Comparison of ENCODE assay signal across 14 cellular contexts in the genomic region with DNA sequence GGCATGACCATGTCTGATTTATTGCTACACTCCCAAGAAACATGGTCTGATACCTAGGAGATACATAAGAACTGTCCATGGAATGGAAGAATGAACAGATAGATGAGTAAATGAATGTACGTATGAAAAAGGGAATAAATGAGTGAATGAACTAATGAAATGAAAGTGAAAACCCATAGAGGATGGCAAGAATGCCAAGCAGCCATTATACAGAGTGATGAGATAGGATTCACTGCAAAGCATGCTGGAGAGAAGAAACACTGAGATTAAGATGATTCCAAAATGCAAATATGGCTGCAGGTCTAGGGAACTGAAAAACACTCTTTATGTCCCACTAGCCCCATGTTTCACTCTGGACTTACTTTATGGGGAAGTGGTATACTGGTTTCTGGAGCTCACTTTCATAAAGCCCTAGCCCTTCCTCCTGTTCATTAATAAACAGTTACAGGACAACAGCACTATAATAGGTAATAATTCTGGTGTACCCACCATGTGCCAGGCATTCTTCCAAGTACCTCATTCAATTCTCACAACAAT.
DNase-seq lines count a peak whose midpoint lies in the region; ATAC-seq and TF ChIP-seq lines count a peak whose summit lies in the region.
"Had no signal": no experiment of that assay in that cellular context is flagged by ENCODE, and none has a peak within 500 bp of the region (broad histone marks: within the 10 kb centered on the region; RNA-seq: fewer than 3 reads in every experiment).

No MANE protein-coding gene starts in this region.

- H3K4me1 ChIP-seq in endodermal cell (ENCODE audit: control insufficient read depth, insufficient read depth, low read length), result no peaks in the 10 kb centered on the region
- H3K4me1 ChIP-seq: suprapubic skin had no signal

- H3K9ac ChIP-seq in endodermal cell (ENCODE audit: extremely low read depth, low read length, poor library complexity, severe bottlenecking), result no peak overlapping the region

- no peaks in the 10 kb centered on the region; the same call in 1 of the 2 replicates for H3K9me3 Mint-ChIP-seq in WTC11
- no peaks in the 10 kb centered on the region for H3K9me3 Mint-ChIP-seq in endodermal cell

- H3K36me3 ChIP-seq in GM06990 (ENCODE audit: control insufficient read depth, insufficient read depth, low read length) (no peaks in the 10 kb centered on the region), endodermal cell (ENCODE audit: control insufficient read depth, insufficient read depth, low read length) (no peaks in the 10 kb centered on the region)
- H3K36me3 ChIP-seq: suprapubic skin had no signal

- H3K36me3 Mint-ChIP-seq in WTC11, result no peaks in the 10 kb centered on the region
- no peaks in the 10 kb centered on the region for H3K36me3 Mint-ChIP-seq in endodermal cell (ENCODE audit: low read depth)

- CTCF ChIA-PET in WTC11 (lab: Charles Lee), result no interaction called here

- no peaks in the 10 kb centered on the region for H3K27me3 Mint-ChIP-seq in WTC11 (ENCODE audit: low read depth)
- H3K27me3 Mint-ChIP-seq in endodermal cell (ENCODE audit: insufficient read depth), result peaks cover 15% of the 10 kb centered on the region

- H3K4me3 Mint-ChIP-seq in WTC11, result no peak overlapping the region
- H3K4me3 Mint-ChIP-seq in endodermal cell, result no peak overlapping the region

- 89 to 100% methylated on average over 1 of the region's 1 CpG for WGBS in endodermal cell (ENCODE audit: insufficient coverage in 1 of 2, insufficient read length in 1 of 2), 2 experiments
- WGBS in lower leg skin, 2 donors, result 48 to 91% methylated on average over 1 of the region's 1 CpG

- TF ChIP-seq POLR2A in lower leg skin (IDR thresholded peaks at IDR 0.05), result no peak

- H3K27ac Mint-ChIP-seq in WTC11, result no peak overlapping the region
- H3K27ac Mint-ChIP-seq in endodermal cell, result no peak overlapping the region

- H3K4me1 Mint-ChIP-seq in WTC11, result no peaks in the 10 kb centered on the region
- H3K4me1 Mint-ChIP-seq in endodermal cell, result no peaks in the 10 kb centered on the region

- H3K27me3 ChIP-seq in GM06990 (replicated peaks; ENCODE audit: control insufficient read depth, insufficient read depth, low read length) (no peaks in the 10 kb centered on the region), endodermal cell (ENCODE audit: control insufficient read depth, insufficient read depth, low read length, poor library complexity, severe bottlenecking) (peaks cover 30% of the 10 kb centered on the region)

- intact Hi-C loops in lower leg skin (cut with DNase I; ENCODE audit: low total_unique reads), result no loop called here

- H3K4me3 ChIP-seq in GM06990 (replicated peaks; ENCODE audit: low read depth, low read length), result no peak overlapping the region
- no peak overlapping the region for H3K4me3 ChIP-seq in endodermal cell (ENCODE audit: low read length)
- no peak overlapping the region for H3K4me3 ChIP-seq in lower leg skin (ENCODE audit: low read depth, poor library complexity, severe bottlenecking)
- H3K4me3 ChIP-seq: suprapubic skin had no signal

- ATAC-seq in GM19328 (IDR thresholded peaks at IDR 0.05; ENCODE audit: unreplicated experiment) (peak; percentile 71), HG02610 (IDR thresholded peaks at IDR 0.05; ENCODE audit: unreplicated experiment) (peak; percentile 57), HG03378 (IDR thresholded peaks at IDR 0.05; ENCODE audit: unreplicated experiment) (peak; percentile 65), WTC11 (no peak)
- ATAC-seq: Right ventricle myocardium inferior had no signal

- POLR2A ChIA-PET in WTC11 (lab: Charles Lee), result no interaction called here

- DNase-seq in GM06990 (ENCODE audit: extremely low read depth, insufficient read length) (peak; percentile 8), WTC11 (ENCODE audit: low spot score) (no peak), superior temporal gyrus (ENCODE audit: extremely low spot score) (no peak), endodermal cell (no peak), lower leg skin (ENCODE audit: low spot score in 2 of 2) (no peak)
- DNase-seq: activated CD8-positive, alpha-beta memory T cell treated with anti-CD3 and anti-CD28 coated beads, Interleukin-2, amount 50 U/mL, for 4 hours; foreskin fibroblast; MM.1S; NCI-H510A treated with DMSO at 0.1 percent for 48 hours had no signal

- no peaks in the 10 kb centered on the region for H3K9me3 ChIP-seq in endodermal cell (ENCODE audit: control insufficient read depth, low read length)
- H3K9me3 ChIP-seq: suprapubic skin had no signal

- TF ChIP-seq CTCF in GM06990 (IDR thresholded peaks at IDR 0.05; ENCODE audit: insufficient read depth, low read length, poor library complexity, severe bottlenecking) (no peak), WTC11 (IDR thresholded peaks at IDR 0.05) (no peak), endodermal cell (conservative IDR thresholded peaks at IDR 0.05) (no peak), lower leg skin (IDR thresholded peaks at IDR 0.05) (no peak)

- H3K27ac ChIP-seq in endodermal cell (ENCODE audit: low read depth, low read length), result no peak overlapping the region
- H3K27ac ChIP-seq: suprapubic skin had no signal

TF ChIP-seq in WTC11, 78 proteins besides CTCF, POLR2A, EP300 and RAD21 (continues in another document):
- TF ChIP-seq TCF7 (CRISPR knock-in tag; IDR thresholded peaks at IDR 0.05; ENCODE audit: low read depth), result no peak
- TF ChIP-seq, protein P1, sequence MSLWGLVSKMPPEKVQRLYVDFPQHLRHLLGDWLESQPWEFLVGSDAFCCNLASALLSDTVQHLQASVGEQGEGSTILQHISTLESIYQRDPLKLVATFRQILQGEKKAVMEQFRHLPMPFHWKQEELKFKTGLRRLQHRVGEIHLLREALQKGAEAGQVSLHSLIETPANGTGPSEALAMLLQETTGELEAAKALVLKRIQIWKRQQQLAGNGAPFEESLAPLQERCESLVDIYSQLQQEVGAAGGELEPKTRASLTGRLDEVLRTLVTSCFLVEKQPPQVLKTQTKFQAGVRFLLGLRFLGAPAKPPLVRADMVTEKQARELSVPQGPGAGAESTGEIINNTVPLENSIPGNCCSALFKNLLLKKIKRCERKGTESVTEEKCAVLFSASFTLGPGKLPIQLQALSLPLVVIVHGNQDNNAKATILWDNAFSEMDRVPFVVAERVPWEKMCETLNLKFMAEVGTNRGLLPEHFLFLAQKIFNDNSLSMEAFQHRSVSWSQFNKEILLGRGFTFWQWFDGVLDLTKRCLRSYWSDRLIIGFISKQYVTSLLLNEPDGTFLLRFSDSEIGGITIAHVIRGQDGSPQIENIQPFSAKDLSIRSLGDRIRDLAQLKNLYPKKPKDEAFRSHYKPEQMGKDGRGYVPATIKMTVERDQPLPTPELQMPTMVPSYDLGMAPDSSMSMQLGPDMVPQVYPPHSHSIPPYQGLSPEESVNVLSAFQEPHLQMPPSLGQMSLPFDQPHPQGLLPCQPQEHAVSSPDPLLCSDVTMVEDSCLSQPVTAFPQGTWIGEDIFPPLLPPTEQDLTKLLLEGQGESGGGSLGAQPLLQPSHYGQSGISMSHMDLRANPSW (CRISPR knock-in tag; conservative IDR thresholded peaks at IDR 0.05; ENCODE audit: low read depth), result no peak
- TF ChIP-seq, protein P2, sequence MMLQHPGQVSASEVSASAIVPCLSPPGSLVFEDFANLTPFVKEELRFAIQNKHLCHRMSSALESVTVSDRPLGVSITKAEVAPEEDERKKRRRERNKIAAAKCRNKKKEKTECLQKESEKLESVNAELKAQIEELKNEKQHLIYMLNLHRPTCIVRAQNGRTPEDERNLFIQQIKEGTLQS (CRISPR knock-in tag; conservative IDR thresholded peaks at IDR 0.05), result no peak
- no peak for TF ChIP-seq ATF1 (CRISPR knock-in tag; IDR thresholded peaks at IDR 0.05)
- no peak for TF ChIP-seq ZNF317 (CRISPR knock-in tag; IDR thresholded peaks at IDR 0.05; ENCODE audit: borderline replicate concordance, low read depth)
- TF ChIP-seq ZNF416 (CRISPR knock-in tag; IDR thresholded peaks at IDR 0.05), result no peak
- TF ChIP-seq, protein P3, sequence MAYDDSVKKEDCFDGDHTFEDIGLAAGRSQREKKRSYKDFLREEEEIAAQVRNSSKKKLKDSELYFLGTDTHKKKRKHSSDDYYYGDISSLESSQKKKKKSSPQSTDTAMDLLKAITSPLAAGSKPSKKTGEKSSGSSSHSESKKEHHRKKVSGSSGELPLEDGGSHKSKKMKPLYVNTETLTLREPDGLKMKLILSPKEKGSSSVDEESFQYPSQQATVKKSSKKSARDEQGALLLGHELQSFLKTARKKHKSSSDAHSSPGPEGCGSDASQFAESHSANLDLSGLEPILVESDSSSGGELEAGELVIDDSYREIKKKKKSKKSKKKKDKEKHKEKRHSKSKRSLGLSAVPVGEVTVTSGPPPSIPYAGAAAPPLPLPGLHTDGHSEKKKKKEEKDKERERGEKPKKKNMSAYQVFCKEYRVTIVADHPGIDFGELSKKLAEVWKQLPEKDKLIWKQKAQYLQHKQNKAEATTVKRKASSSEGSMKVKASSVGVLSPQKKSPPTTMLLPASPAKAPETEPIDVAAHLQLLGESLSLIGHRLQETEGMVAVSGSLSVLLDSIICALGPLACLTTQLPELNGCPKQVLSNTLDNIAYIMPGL (CRISPR knock-in tag; IDR thresholded peaks at IDR 0.05), result no peak
- TF ChIP-seq, protein P4, sequence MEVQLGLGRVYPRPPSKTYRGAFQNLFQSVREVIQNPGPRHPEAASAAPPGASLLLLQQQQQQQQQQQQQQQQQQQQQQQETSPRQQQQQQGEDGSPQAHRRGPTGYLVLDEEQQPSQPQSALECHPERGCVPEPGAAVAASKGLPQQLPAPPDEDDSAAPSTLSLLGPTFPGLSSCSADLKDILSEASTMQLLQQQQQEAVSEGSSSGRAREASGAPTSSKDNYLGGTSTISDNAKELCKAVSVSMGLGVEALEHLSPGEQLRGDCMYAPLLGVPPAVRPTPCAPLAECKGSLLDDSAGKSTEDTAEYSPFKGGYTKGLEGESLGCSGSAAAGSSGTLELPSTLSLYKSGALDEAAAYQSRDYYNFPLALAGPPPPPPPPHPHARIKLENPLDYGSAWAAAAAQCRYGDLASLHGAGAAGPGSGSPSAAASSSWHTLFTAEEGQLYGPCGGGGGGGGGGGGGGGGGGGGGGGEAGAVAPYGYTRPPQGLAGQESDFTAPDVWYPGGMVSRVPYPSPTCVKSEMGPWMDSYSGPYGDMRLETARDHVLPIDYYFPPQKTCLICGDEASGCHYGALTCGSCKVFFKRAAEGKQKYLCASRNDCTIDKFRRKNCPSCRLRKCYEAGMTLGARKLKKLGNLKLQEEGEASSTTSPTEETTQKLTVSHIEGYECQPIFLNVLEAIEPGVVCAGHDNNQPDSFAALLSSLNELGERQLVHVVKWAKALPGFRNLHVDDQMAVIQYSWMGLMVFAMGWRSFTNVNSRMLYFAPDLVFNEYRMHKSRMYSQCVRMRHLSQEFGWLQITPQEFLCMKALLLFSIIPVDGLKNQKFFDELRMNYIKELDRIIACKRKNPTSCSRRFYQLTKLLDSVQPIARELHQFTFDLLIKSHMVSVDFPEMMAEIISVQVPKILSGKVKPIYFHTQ (CRISPR knock-in tag; IDR thresholded peaks at IDR 0.05), result no peak
- no peak for TF ChIP-seq SP1 (CRISPR knock-in tag; conservative IDR thresholded peaks at IDR 0.05)
- TF ChIP-seq SMAD4 (CRISPR knock-in tag; IDR thresholded peaks at IDR 0.05), result no peak
